Comparison of ENCODE assay signal across 20 cellular contexts in genomic region chr11:9089061-9089460, GRCh38. TPM values are rescaled to one million over a fixed set of nuclear protein-coding genes. Genes with fewer than 3 reads are reported as not detected.
DNase-seq lines count a peak whose midpoint lies in the region; ATAC-seq and TF ChIP-seq lines count a peak whose summit lies in the region.
"Had no signal": no experiment of that assay in that cellular context is flagged by ENCODE, and none has a peak within 500 bp of the region (broad histone marks: within the 10 kb centered on the region; RNA-seq: fewer than 3 reads in every experiment).

No MANE protein-coding gene starts in this region.

- no peaks in the 10 kb centered on the region for H3K27me3 ChIP-seq in mucosa of rectum (ENCODE audit: control insufficient read depth in 2 of 2, insufficient read depth in 2 of 2, low read length in 2 of 2)

- H3K9ac ChIP-seq in mucosa of rectum (ENCODE audit: low read depth in 1 of 2, low read length in 2 of 2) = no peak overlapping the region
- H3K9ac ChIP-seq: BLaER1 had no signal

- ATAC-seq in HG02852 (IDR thresholded peaks at IDR 0.05; ENCODE audit: unreplicated experiment) = no peak
- ATAC-seq: CD8-positive, alpha-beta T cell had no signal

- POLR2A ChIA-PET in RWPE1 (lab: Yijun Ruan, JAX; ENCODE audit: low non-redundant PET) = no interaction called here

- no peaks in the 10 kb centered on the region for H3K9me3 ChIP-seq in mucosa of rectum (ENCODE audit: control insufficient read depth in 2 of 2, low read length in 2 of 2)
- H3K9me3 ChIP-seq: BLaER1 had no signal

- no peak for TF ChIP-seq CTCF in 22Rv1 (IDR thresholded peaks at IDR 0.05)
- TF ChIP-seq CTCF in RWPE1 (conservative IDR thresholded peaks at IDR 0.05; ENCODE audit: low read depth) = no peak

- H3K27ac ChIP-seq in 22Rv1 (peak overlapping the region; percentile 54), mucosa of rectum (ENCODE audit: low read depth in 2 of 2, low read length in 2 of 2) (peak overlapping the region; percentile 70 to 80), RWPE1 (no peak overlapping the region)
- H3K27ac ChIP-seq: BLaER1 had no signal

- H3K4me1 ChIP-seq in mucosa of rectum (ENCODE audit: control insufficient read depth in 2 of 2, insufficient read depth in 2 of 2, low read length in 2 of 2) = peaks cover 15 to 19% of the 10 kb centered on the region in 2 donors

- DNase-seq in HT-29 (ENCODE audit: low spot score) (peak; percentile 67), ecto neural progenitor cell (ENCODE audit: low spot score) (peak; percentile 28), RWPE1 (ENCODE audit: low spot score) (no peak), GDM1 (lab: John Stamatoyannopoulos, UW) (no peak)
- DNase-seq in stimulated activated CD4-positive, alpha-beta T cell treated with anti-CD3 and anti-CD28 coated beads, Interleukin-4, amount 100 ng/mL, for 4 hours = no peak
- DNase-seq: Calu3; CD8-positive, alpha-beta T cell; DMS53; EL; Kasumi-1; NCI-H1105; NCI-H2107; NCI-H510A treated with DMSO at 0.1 percent for 48 hours; NCI-H774; RPMI8226; SIG-M5 had no signal

- H3K4me3 ChIP-seq in mucosa of rectum (ENCODE audit: low read length in 2 of 2) = peak overlapping the region in 1 of 2 donors; percentile 9
- H3K4me3 ChIP-seq: BLaER1 had no signal

- no peaks in the 10 kb centered on the region for H3K36me3 ChIP-seq in mucosa of rectum (ENCODE audit: control insufficient read depth in 2 of 2, insufficient read depth in 2 of 2, low read length in 2 of 2)
- H3K36me3 ChIP-seq: BLaER1 had no signal

- CTCF ChIA-PET in RWPE1 (lab: Yijun Ruan, JAX) = interaction anchor here (1.4 kb wide), 1 partner anchor 49 kb away, joined by 5 read pairs; no protein-coding TSS in a partner anchor

RNA-seq across cellular contexts. Expression of gene SCUBE2, which starts 2.3 kb away (rescaled TPM):
- not detected in 2 replicates for total RNA-seq in HT-29 (2014; rRNA removed; shearing (Covaris generic))
- total RNA-seq: Calu3; CD8-positive, alpha-beta T cell had no signal

Comparison
In these comparisons a context has a peak if more than half of its experiments do, and no peak if none do; other contexts are left out.
1. DNase-seq: peak in HT-29 (single experiment) and ecto neural progenitor cell (single experiment); none in RWPE1 (single experiment), stimulated activated CD4-positive, alpha-beta T cell treated with anti-CD3 and anti-CD28 coated beads, Interleukin-4, amount 100 ng/mL, for 4 hours (0 of 2) and GDM1 (single experiment).